ENCODE assay signal across 16 cellular contexts in genomic region chr22:29480262-29480511, GRCh38. TPM values are rescaled to one million over a fixed set of nuclear protein-coding genes. Genes with fewer than 3 reads are reported as not detected.
DNase-seq lines count a peak whose midpoint lies in the region; ATAC-seq, FAIRE-seq and TF ChIP-seq lines count a peak whose summit lies in the region.
"Had no signal": no experiment of that assay in that cellular context is flagged by ENCODE, and none has a peak within 500 bp of the region (broad histone marks: within the 10 kb centered on the region; RNA-seq: fewer than 3 reads in every experiment).

No MANE protein-coding gene starts in this region.

- H3F3A ChIP-seq in GM23338 (replicated peaks; ENCODE audit: low read depth) (peaks cover 7% of the 10 kb centered on the region; the same call in 1 of the 2 replicates), smooth muscle cell (ENCODE audit: low read depth) (no peaks in the 10 kb centered on the region)

- H3K36me3 Mint-ChIP-seq in GM23338 (ENCODE audit: low read depth) = peaks cover 8% of the 10 kb centered on the region; the same call in 2 of the 3 replicates
- H3K36me3 Mint-ChIP-seq in astrocyte (ENCODE audit: low read depth, unreplicated experiment) = peaks cover 5% of the 10 kb centered on the region
- no peaks in the 10 kb centered on the region for H3K36me3 Mint-ChIP-seq in activated CD4-positive, alpha-beta memory T cell treated with anti-CD3 and anti-CD28 coated beads for 36 hours

- H3K9me3 ChIP-seq in astrocyte (ENCODE audit: insufficient read depth, low read depth, low read length) (peaks cover 8% of the 10 kb centered on the region), iPS-18c (ENCODE audit: control insufficient read depth, insufficient read depth, low read length) (peaks cover 6% of the 10 kb centered on the region), smooth muscle cell (replicated peaks; ENCODE audit: low read depth) (no peaks in the 10 kb centered on the region)
- H3K9me3 ChIP-seq: colonic mucosa had no signal

- H3K9ac ChIP-seq in astrocyte (ENCODE audit: low read length) (no peak overlapping the region), smooth muscle cell (ENCODE audit: low read depth) (no peak overlapping the region)

- POLR2A ChIA-PET in activated CD4-positive, alpha-beta memory T cell treated with anti-CD3 and anti-CD28 coated beads for 36 hours (lab: Charles Lee) = interaction anchor here (1.2 kb wide), 1 partner anchor 91 kb away, joined by 3 read pairs; the partner anchor contains the start of gene AP1B1

- H3K79me2 ChIP-seq in GM23338 (replicated peaks; ENCODE audit: insufficient read depth) (no peaks in the 10 kb centered on the region), astrocyte (ENCODE audit: insufficient read depth, low read length) (no peaks in the 10 kb centered on the region), smooth muscle cell (ENCODE audit: low read depth) (no peaks in the 10 kb centered on the region)

- H3K4me1 Mint-ChIP-seq in GM23338 (peaks cover 41% of the 10 kb centered on the region), astrocyte (ENCODE audit: low read depth, unreplicated experiment) (peaks cover 13% of the 10 kb centered on the region)
- H3K4me1 Mint-ChIP-seq in activated CD4-positive, alpha-beta memory T cell treated with anti-CD3 and anti-CD28 coated beads for 36 hours (ENCODE audit: low read depth) = peaks cover 13% of the 10 kb centered on the region

- intact Hi-C loops in activated CD4-positive, alpha-beta memory T cell treated with anti-CD3 and anti-CD28 coated beads for 36 hours (cut with micrococcal nuclease) = no loop called here

- no peak for FAIRE-seq in astrocyte (lab: Jason Lieb, UNC)
- FAIRE-seq: G401.6, GM18507, H54 had no signal

- H3K9me3 Mint-ChIP-seq in GM23338 (peaks cover 10% of the 10 kb centered on the region; the same call in 2 of the 3 replicates), astrocyte (ENCODE audit: unreplicated experiment) (peaks cover 11% of the 10 kb centered on the region)
- no peaks in the 10 kb centered on the region for H3K9me3 Mint-ChIP-seq in activated CD4-positive, alpha-beta memory T cell treated with anti-CD3 and anti-CD28 coated beads for 36 hours
- H3K9me3 Mint-ChIP-seq: activated naive CD8-positive, alpha-beta T cell treated with anti-CD3 and anti-CD28 coated beads for 36 hours; CD8-positive, alpha-beta memory T cell; WTC11 had no signal

- H3K4me3 ChIP-seq in GM23338 (peak overlapping the region; percentile 65), astrocyte (ENCODE audit: insufficient read depth, low read depth, low read length) (peak overlapping the region; percentile 34), iPS-18c (ENCODE audit: insufficient read depth, low read depth, low read length) (peak overlapping the region; percentile 52), smooth muscle cell (peak overlapping the region; percentile 34)
- H3K4me3 ChIP-seq: colonic mucosa had no signal

- H3K4me3 Mint-ChIP-seq in GM23338 (peak overlapping the region; percentile 26; the same call in 2 of the 3 replicates), astrocyte (ENCODE audit: unreplicated experiment) (no peak overlapping the region)
- H3K4me3 Mint-ChIP-seq in activated CD4-positive, alpha-beta memory T cell treated with anti-CD3 and anti-CD28 coated beads for 36 hours = no peak overlapping the region

- H4K20me1 ChIP-seq in GM23338 (replicated peaks; ENCODE audit: insufficient read depth) (no peaks in the 10 kb centered on the region; the same call in 1 of the 2 replicates), astrocyte (ENCODE audit: insufficient read depth, low read length) (peaks cover 29% of the 10 kb centered on the region), smooth muscle cell (ENCODE audit: low read depth) (no peaks in the 10 kb centered on the region)

- H3K27me3 Mint-ChIP-seq in GM23338 (ENCODE audit: insufficient read depth, low read depth, poor library complexity) = peaks cover 62% of the 10 kb centered on the region
- peaks cover 57% of the 10 kb centered on the region for H3K27me3 Mint-ChIP-seq in astrocyte (ENCODE audit: low read depth, unreplicated experiment)
- peaks cover 42% of the 10 kb centered on the region for H3K27me3 Mint-ChIP-seq in activated CD4-positive, alpha-beta memory T cell treated with anti-CD3 and anti-CD28 coated beads for 36 hours

- peaks cover 56% of the 10 kb centered on the region for H3K27me3 ChIP-seq in GM23338 (ENCODE audit: insufficient read depth)
- peaks cover 47% of the 10 kb centered on the region for H3K27me3 ChIP-seq in astrocyte (ENCODE audit: insufficient read depth, low read length)
- H3K27me3 ChIP-seq in smooth muscle cell (ENCODE audit: low read depth) = peaks cover 58% of the 10 kb centered on the region

- WGBS in smooth muscle cell (ENCODE audit: low lambda C conversion rate) = 9% methylated on average over 36 of the region's 39 CpGs

- CTCF ChIA-PET in activated CD4-positive, alpha-beta memory T cell treated with anti-CD3 and anti-CD28 coated beads for 36 hours (lab: Charles Lee) = interaction anchor here (0.6 to 1.2 kb wide), 3 partner anchors 12 to 198 kb away, joined by 3 to 5 read pairs (median 3); no protein-coding TSS in a partner anchor

- H2AFZ ChIP-seq in GM23338 (peak overlapping the region; percentile 94; the same call in 1 of the 2 replicates), astrocyte (ENCODE audit: low read depth, low read length) (peak overlapping the region; percentile 73), smooth muscle cell (ENCODE audit: low read depth) (no peak overlapping the region)

- ATAC-seq in GM23338 = no peak
- no peak for ATAC-seq in HG03460 (IDR thresholded peaks at IDR 0.05; ENCODE audit: unreplicated experiment)

- peak overlapping the region; percentile 87 for H3K4me2 ChIP-seq in GM23338
- peak overlapping the region; percentile 78 for H3K4me2 ChIP-seq in astrocyte (ENCODE audit: low read length)
- peak overlapping the region; percentile 73 for H3K4me2 ChIP-seq in smooth muscle cell

- no peaks in the 10 kb centered on the region for H3K9me2 ChIP-seq in GM23338 (ENCODE audit: insufficient read depth)

- TF ChIP-seq CTCF in GM23338 (conservative IDR thresholded peaks at IDR 0.05; ENCODE audit: low read depth in 2 of 2) (no peak), astrocyte (IDR thresholded peaks at IDR 0.05; ENCODE audit: insufficient read depth, low read depth, low read length) (no peak), smooth muscle cell (IDR thresholded peaks at IDR 0.05; ENCODE audit: borderline replicate concordance, insufficient read depth, poor library complexity, severe bottlenecking) (no peak)

- no peaks in the 10 kb centered on the region for H3K36me3 ChIP-seq in GM23338 (ENCODE audit: insufficient read depth)
- H3K36me3 ChIP-seq in astrocyte (ENCODE audit: insufficient read depth, low read length) = no peaks in the 10 kb centered on the region
- H3K36me3 ChIP-seq in smooth muscle cell (ENCODE audit: low read depth) = no peaks in the 10 kb centered on the region
- H3K36me3 ChIP-seq: colonic mucosa had no signal

- no peak for DNase-seq in GM23338 (ENCODE audit: low spot score)
- DNase-seq in astrocyte (ENCODE audit: low read depth) = no peak
- no peak for DNase-seq in smooth muscle cell (lab: John Stamatoyannopoulos, UW; ENCODE audit: unreplicated experiment)
- no peak for DNase-seq in NCI-H2029 treated with DMSO at 0.1 percent for 48 hours (lab: John Stamatoyannopoulos, UW)
- DNase-seq in AG08396 (ENCODE audit: low spot score) = no peak
- DNase-seq in activated CD4-positive, alpha-beta memory T cell treated with anti-CD3 and anti-CD28 coated beads for 36 hours = no peak
- DNase-seq: colonic mucosa, NCI-H2171 treated with DMSO at 0.1 percent for 48 hours had no signal

- H3K4me1 ChIP-seq in GM23338 (ENCODE audit: insufficient read depth) (peaks cover 28% of the 10 kb centered on the region), astrocyte (ENCODE audit: insufficient read depth, low read length) (peaks cover 11% of the 10 kb centered on the region), smooth muscle cell (ENCODE audit: low read depth) (peaks cover 18% of the 10 kb centered on the region)
- H3K4me1 ChIP-seq: colonic mucosa had no signal

- H3K27ac Mint-ChIP-seq in GM23338 = no peak overlapping the region
- no peak overlapping the region for H3K27ac Mint-ChIP-seq in astrocyte (ENCODE audit: unreplicated experiment)
- no peak overlapping the region for H3K27ac Mint-ChIP-seq in activated CD4-positive, alpha-beta memory T cell treated with anti-CD3 and anti-CD28 coated beads for 36 hours
- H3K27ac Mint-ChIP-seq: activated naive CD8-positive, alpha-beta T cell treated with anti-CD3 and anti-CD28 coated beads for 36 hours; WTC11 had no signal

- H3K27ac ChIP-seq in GM23338 (ENCODE audit: low read depth) (no peak overlapping the region), astrocyte (ENCODE audit: low read depth, low read length) (no peak overlapping the region), smooth muscle cell (ENCODE audit: low read depth) (no peak overlapping the region)
- H3K27ac ChIP-seq: colonic mucosa had no signal

TF ChIP-seq in GM23338, 12 proteins besides CTCF, POLR2A, EP300 and RAD21 (continues in another document):
- no peak for TF ChIP-seq POLR2AphosphoS5 (IDR thresholded peaks at IDR 0.05; ENCODE audit: low read depth)

RNA-seq across cellular contexts. Expression of gene NEFH, which starts 0.2 kb away (rescaled TPM):
- total RNA-seq in GM23338 (2014; rRNA removed; shearing (Covaris generic)) = 2.4 and 2.8 TPM in 2 replicates
- polyA plus RNA-seq in GM23338 (2016; fragmentation: Nextera tagmentation; extraction: Ambion mirVana) (4.6 and 6.3 TPM in 2 replicates), smooth muscle cell (0.93 and 1.1 TPM in 2 replicates)
- total RNA-seq in astrocyte (3.1 TPM in 2 replicates), smooth muscle cell (not detected in 2 replicates)
- total RNA-seq in activated CD4-positive, alpha-beta memory T cell treated with anti-CD3 and anti-CD28 coated beads for 36 hours = 1 to 10 TPM; 4.1 to 4.4 TPM

RNA-seq across cellular contexts. Expression of gene RFPL1, which starts 41.8 kb away (rescaled TPM):
- not detected in 2 replicates for total RNA-seq in GM23338 (2014; rRNA removed; shearing (Covaris generic))
- not detected in 2 replicates for polyA plus RNA-seq in GM23338 (2016; fragmentation: Nextera tagmentation; extraction: Ambion mirVana)
- not detected in 2 replicates for total RNA-seq in astrocyte
- not detected in 2 replicates for total RNA-seq in smooth muscle cell
- polyA plus RNA-seq in smooth muscle cell = 0.16 TPM in 1 of 2 replicates, not detected in the other
- not detected for total RNA-seq in activated CD4-positive, alpha-beta memory T cell treated with anti-CD3 and anti-CD28 coated beads for 36 hours
- total RNA-seq: activated naive CD8-positive, alpha-beta T cell treated with anti-CD3 and anti-CD28 coated beads for 36 hours; CD8-positive, alpha-beta memory T cell; colonic mucosa; WTC11 had no signal
- polyA plus RNA-seq: CD8-positive, alpha-beta memory T cell had no signal
